In the genomic region with DNA sequence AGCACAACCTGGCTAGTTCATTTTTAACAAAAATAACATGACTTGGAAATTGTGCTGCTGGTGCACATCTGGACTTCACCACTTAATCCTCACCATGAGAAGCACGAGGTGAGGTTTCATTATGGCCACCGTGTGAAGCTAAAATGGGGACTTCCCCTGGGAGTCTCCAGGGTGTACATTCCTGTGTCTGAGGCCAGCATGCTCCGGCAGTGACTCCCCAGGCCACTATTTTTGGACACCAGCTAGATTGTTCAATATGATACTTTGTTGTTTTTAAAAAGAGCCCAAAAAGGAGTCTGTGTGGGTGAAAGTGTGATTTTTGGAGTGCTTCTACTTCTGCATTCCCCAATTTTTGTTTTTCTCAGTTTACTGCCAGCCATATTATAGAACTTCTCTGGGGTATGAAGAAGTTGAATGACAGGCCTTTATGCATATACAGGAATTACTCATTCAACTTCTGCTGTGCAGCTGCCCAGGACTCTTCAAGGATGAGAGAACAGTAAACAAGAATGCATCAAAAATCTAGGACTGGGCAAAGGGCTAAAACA, we compare ENCODE assay signal across 8 cellular contexts. TPM values are rescaled to one million over a fixed set of nuclear protein-coding genes. Genes with fewer than 3 reads are reported as not detected.
DNase-seq lines count a peak whose midpoint lies in the region; ATAC-seq and TF ChIP-seq lines count a peak whose summit lies in the region.

No MANE protein-coding gene starts in this region.

- CTCF ChIA-PET in GM10248 (lab: Yijun Ruan, JAX): interaction anchor here (0.6 to 4.1 kb wide), 13 partner anchors 10 to 420 kb away, joined by 3 to 26 read pairs (median 6); partner anchors contain the start of gene AICDA

- peak; percentile 68 for DNase-seq in GM10248 (ENCODE audit: extremely low spot score)
- DNase-seq in fibroblast of the aortic adventitia (ENCODE audit: low read depth): peak; percentile 56
- DNase-seq in NCI-H82 (lab: John Stamatoyannopoulos, UW): no peak
- no peak for DNase-seq in activated CD4-positive, alpha-beta T cell treated with anti-CD3 and anti-CD28 coated beads for 4 hours
- DNase-seq in anterior cingulate cortex (lab: John Stamatoyannopoulos, UW): no peak
- DNase-seq in cerebellum (ENCODE audit: low spot score): no peak

- TF ChIP-seq CTCF in GM10248 (IDR thresholded peaks at IDR 0.05; ENCODE audit: control extremely low read depth, extremely low read depth, low read depth, missing control alignments): no peak
- TF ChIP-seq CTCF in fibroblast of the aortic adventitia (IDR thresholded peaks at IDR 0.05; ENCODE audit: insufficient read depth, low read length): no peak

- no peak overlapping the region for H3K4me3 ChIP-seq in fibroblast of the aortic adventitia (ENCODE audit: low read depth, low read length)

- peak; percentile 90 for ATAC-seq in GM21423 (IDR thresholded peaks at IDR 0.05; ENCODE audit: unreplicated experiment)
- peak; percentile 96 for ATAC-seq in HG03378 (IDR thresholded peaks at IDR 0.05; ENCODE audit: unreplicated experiment)

- POLR2A ChIA-PET in GM10248 (lab: Yijun Ruan, JAX): interaction anchor here (0.6 to 1.9 kb wide), 5 partner anchors 11 to 20 kb away, joined by 3 to 11 read pairs (median 4); no protein-coding TSS in a partner anchor

RNA-seq across cellular contexts. Expression of gene AICDA, which starts 16.9 kb away (rescaled TPM):
- not detected in 2 replicates for total RNA-seq in fibroblast of the aortic adventitia (ENCODE audit: low replicate concordance)
- total RNA-seq in cerebellum: not detected

RNA-seq across cellular contexts. Expression of gene MFAP5, which starts 33.1 kb away (rescaled TPM):
- total RNA-seq in fibroblast of the aortic adventitia (ENCODE audit: low replicate concordance): 220 and 259 TPM in 2 replicates
- 1.4 TPM for total RNA-seq in cerebellum

Comparison
In these comparisons a context has a peak if more than half of its experiments do, and no peak if none do; other contexts are left out.
1. DNase-seq: peak in GM10248 (single experiment) and fibroblast of the aortic adventitia (single experiment); none in NCI-H82 (single experiment), activated CD4-positive, alpha-beta T cell treated with anti-CD3 and anti-CD28 coated beads for 4 hours (0 of 2), anterior cingulate cortex (0 of 58) and cerebellum (single experiment).
2. RNA of gene MFAP5, which starts 33.1 kb away (total RNA-seq): 220 to 259 TPM in fibroblast of the aortic adventitia; 1.4 TPM in cerebellum (single experiment); every median in the first group is over 10 times any median in the second.